23 cellular contexts compared by ENCODE assay signal in the genomic region with DNA sequence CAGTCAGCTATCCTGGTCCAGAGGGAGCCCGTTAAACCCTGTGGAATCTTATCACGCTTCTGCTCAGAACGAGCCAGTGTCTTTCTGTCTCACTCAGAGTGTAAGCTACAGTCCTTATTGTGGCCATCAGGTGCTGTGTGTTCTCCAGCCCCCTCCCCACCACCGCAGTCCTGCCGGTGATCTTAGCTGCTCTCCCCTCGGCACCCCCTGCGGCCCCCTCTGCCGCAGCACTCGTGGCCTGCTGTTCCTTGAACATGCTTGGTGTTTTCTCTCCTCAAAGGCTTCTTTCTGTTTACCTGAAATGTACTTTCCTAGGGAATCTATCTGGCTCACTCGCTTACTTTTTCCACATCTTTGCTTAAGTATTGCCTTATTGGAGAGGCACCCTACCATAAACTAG. TPM values are rescaled to one million over a fixed set of nuclear protein-coding genes. Genes with fewer than 3 reads are reported as not detected.
"Had no signal": no experiment of that assay in that cellular context is flagged by ENCODE, and none has a peak within 500 bp of the region (broad histone marks: within the 10 kb centered on the region; RNA-seq: fewer than 3 reads in every experiment).

No MANE protein-coding gene starts in this region.

- H3K4me1 ChIP-seq: SJSA1 had no signal

- DNase-seq: IMR-90, Karpas-422, KG1, MG63, NCI-H1092, NCI-H1105 treated with DMSO at 0.1 percent for 48 hours, NCI-H1417 treated with DMSO at 0.1 percent for 48 hours, NCI-H1694 treated with DMSO at 0.1 percent for 48 hours, NCI-H1930, NCI-H2081, NCI-H2171, NCI-H226, NCI-H446, NCI-H510A, NCI-H524 treated with DMSO at 0.1 percent for 48 hours, NCI-H69, NCI-H774, Right ventricle myocardium superior, RPMI8226, SIG-M5 had no signal

- H3K9me3 ChIP-seq: MG63, SJSA1 had no signal

- ATAC-seq: HepG2 had no signal

- H3K27me3 ChIP-seq: MG63, SJSA1 had no signal

- H3K4me3 ChIP-seq: MG63, SJSA1, SK-N-MC had no signal

- H3K27ac ChIP-seq: SJSA1, SK-N-MC had no signal

RNA-seq across cellular contexts. Expression of a gene that starts 38.2 kb away (rescaled TPM):
- total RNA-seq: IMR-90 had no signal
- polyA plus RNA-seq: IMR-90 had no signal
